ENCODE assay signal across 1 cellular context in genomic region chr13:38872693-38873092, GRCh38.
TF ChIP-seq lines count a peak whose summit lies in the region.

No MANE protein-coding gene starts in this region.

TF ChIP-seq in WTC11, 78 proteins besides CTCF, POLR2A, EP300 and RAD21 (continued from another document):
- TF ChIP-seq, protein P1, sequence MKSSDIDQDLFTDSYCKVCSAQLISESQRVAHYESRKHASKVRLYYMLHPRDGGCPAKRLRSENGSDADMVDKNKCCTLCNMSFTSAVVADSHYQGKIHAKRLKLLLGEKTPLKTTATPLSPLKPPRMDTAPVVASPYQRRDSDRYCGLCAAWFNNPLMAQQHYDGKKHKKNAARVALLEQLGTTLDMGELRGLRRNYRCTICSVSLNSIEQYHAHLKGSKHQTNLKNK (CRISPR knock-in tag; IDR thresholded peaks at IDR 0.05) = no peak
